25 cellular contexts compared by ENCODE assay signal in the genomic region with DNA sequence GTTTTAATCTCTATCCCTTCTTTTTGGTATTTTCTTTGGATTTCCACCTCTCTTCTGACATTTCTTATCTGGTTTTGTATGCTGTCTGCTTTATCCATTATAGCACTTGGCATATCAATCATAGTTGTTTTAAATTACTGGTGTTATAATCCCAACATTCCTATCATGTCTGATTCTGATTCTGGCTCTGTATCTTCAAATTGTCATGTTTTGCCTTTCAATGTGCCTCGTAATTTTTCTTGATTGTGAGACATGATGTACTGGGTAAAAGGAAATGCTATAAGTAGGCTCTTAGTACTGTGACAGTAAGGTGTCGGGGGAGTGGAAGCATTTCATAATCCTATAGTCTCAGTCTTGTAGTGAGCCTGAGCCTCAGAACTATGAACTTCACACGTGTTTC.
"Had no signal": no experiment of that assay in that cellular context is flagged by ENCODE, and none has a peak within 500 bp of the region (broad histone marks: within the 10 kb centered on the region; RNA-seq: fewer than 3 reads in every experiment).

No MANE protein-coding gene starts in this region.

- FAIRE-seq: urothelium cell line had no signal

- H3K27me3 ChIP-seq: stomach, suprapubic skin, testis, thyroid gland, tibial artery, tibial nerve, transverse colon, upper lobe of left lung, upper lobe of right lung, uterus, vagina had no signal

- DNase-seq: stimulated activated CD4-positive, alpha-beta T cell treated with anti-CD3 and anti-CD28 coated beads, Interleukin-2, amount 100 ng/mL, for 48 hours; stimulated activated CD4-positive, alpha-beta T cell treated with anti-CD3 and anti-CD28 coated beads, Interleukin-4, amount 100 ng/mL, for 1 hour; stimulated activated CD4-positive, alpha-beta T cell treated with anti-CD3 and anti-CD28 coated beads, Interleukin-4, amount 100 ng/mL, for 24 hours; stimulated activated CD4-positive, alpha-beta T cell treated with anti-CD3 and anti-CD28 coated beads, Interleukin-4, amount 100 ng/mL, for 4 hours; stimulated activated CD8-positive, alpha-beta memory T cell treated with anti-CD3 and anti-CD28 coated beads, Interleukin-4, amount 100 ng/mL, for 48 hours; stimulated activated naive B cell treated with anti-CD40 and anti-IgM and Interleukin-4, amounts not matched to agents 10 μg/mL and 1 μg/mL and 100 μg/mL, for 72 hours; stimulated activated naive CD4-positive, alpha-beta T cell; stimulated activated naive CD4-positive, alpha-beta T cell treated with Interleukin-2 at 50 U/mL for 16 hours; stimulated activated naive CD8-positive, alpha-beta T cell treated with anti-CD3 and anti-CD28 coated beads, Interleukin-15, amount 100 ng/mL, for 72 hours; stimulated activated naive CD8-positive, alpha-beta T cell treated with anti-CD3 and anti-CD28 coated beads, Interleukin-15, Interleukin-2, amounts not matched to agents 100 U/mL and 50 U/mL, for 24 hours; stomach; substantia nigra; testis; thyroid gland; tibial artery; transverse colon; trophoblast cell; upper lobe of left lung; upper lobe of right lung; uterus had no signal

- H3K4me3 ChIP-seq: stomach, suprapubic skin, testis, thoracic aorta, thyroid gland, tibial artery, tibial nerve, transverse colon, upper lobe of left lung, upper lobe of right lung, uterus, vagina had no signal

- H3K9me3 ChIP-seq: testis, thyroid gland, upper lobe of right lung, uterus, vagina had no signal

- H3K36me3 ChIP-seq: stomach, suprapubic skin, thoracic aorta, thyroid gland, tibial artery, tibial nerve, transverse colon, upper lobe of left lung, upper lobe of right lung, uterus, vagina had no signal

- H3K27ac ChIP-seq: stomach, suprapubic skin, testis, thoracic aorta, thyroid gland, tibial artery, tibial nerve, transverse colon, upper lobe of left lung, upper lobe of right lung, uterus, vagina had no signal
